In genomic region chr11:46846510-46846830, GRCh38 we compare ENCODE assay signal across 8 cellular contexts. TPM values are rescaled to one million over a fixed set of nuclear protein-coding genes. Genes with fewer than 3 reads are reported as not detected.
DNase-seq lines count a peak whose midpoint lies in the region; ATAC-seq and TF ChIP-seq lines count a peak whose summit lies in the region.

No MANE protein-coding gene starts in this region.

- CTCF ChIA-PET in PC-3 (lab: Charles Lee) = no interaction called here

- H4K20me1 ChIP-seq in PC-3 (ENCODE audit: low read length) = peaks cover 22% of the 10 kb centered on the region

- DNase-seq in cardiac muscle cell (ENCODE audit: low read depth in 1 of 2, low spot score in 1 of 2) (no peak), Right ventricle myocardium superior (no peak), PC-3 (no peak), fibroblast of pulmonary artery (ENCODE audit: low read depth) (no peak), GM19238 (ENCODE audit: insufficient read length, low spot score) (no peak), NCI-H1930 (lab: John Stamatoyannopoulos, UW) (no peak), NCI-H69 (lab: John Stamatoyannopoulos, UW) (no peak)

- POLR2A ChIA-PET in PC-3 (lab: Charles Lee; ENCODE audit: unreplicated experiment) = interaction anchor here (1.0 kb wide), 1 partner anchor 20 kb away, joined by 4 read pairs; no protein-coding TSS in a partner anchor

- H3K4me3 ChIP-seq in cardiac muscle cell (peak overlapping the region; percentile 79), PC-3 (ENCODE audit: low read length) (peak overlapping the region; percentile 98), fibroblast of pulmonary artery (replicated peaks; ENCODE audit: low read depth, low read length) (peak overlapping the region; percentile 87), skeletal muscle tissue (ENCODE audit: low read length in 3 of 3) (peak overlapping the region; percentile 88 to 99 (median 93))

- H2AFZ ChIP-seq in PC-3 (ENCODE audit: low read length) = peak overlapping the region; percentile 98

- H3K79me2 ChIP-seq in PC-3 (ENCODE audit: low read length) = peaks cover 47% of the 10 kb centered on the region

- H3K36me3 ChIP-seq in cardiac muscle cell = no peaks in the 10 kb centered on the region
- H3K36me3 ChIP-seq in PC-3 (ENCODE audit: low read depth, low read length) = 0 out of 2 replicates have a peak, but pooled peaks cover 4% of the 10 kb centered on the region
- H3K36me3 ChIP-seq in skeletal muscle tissue (ENCODE audit: control insufficient read depth in 3 of 3, insufficient read depth in 3 of 3, low read length in 3 of 3) = no peaks in the 10 kb centered on the region

- H3K9me3 ChIP-seq in cardiac muscle cell (ENCODE audit: low read depth) = no peaks in the 10 kb centered on the region
- no peaks in the 10 kb centered on the region for H3K9me3 ChIP-seq in PC-3 (ENCODE audit: low read length)
- H3K9me3 ChIP-seq in skeletal muscle tissue (ENCODE audit: control insufficient read depth in 3 of 3, low read length in 3 of 3) = no peaks in the 10 kb centered on the region

- H3K27me3 ChIP-seq in cardiac muscle cell (no peaks in the 10 kb centered on the region), PC-3 (ENCODE audit: low read length) (no peaks in the 10 kb centered on the region), skeletal muscle tissue (ENCODE audit: control insufficient read depth in 3 of 3, insufficient read depth in 3 of 3, low read length in 3 of 3) (no peaks in the 10 kb centered on the region)

- intact Hi-C loops in Right ventricle myocardium superior (cut with DNase I) (no loop called here), PC-3 (cut with micrococcal nuclease) (loop anchor here (1.0 kb wide), 1 partner anchor 18 kb away; no protein-coding TSS in a partner anchor)

- no peak for TF ChIP-seq CTCF in cardiac muscle cell (IDR thresholded peaks at IDR 0.05; ENCODE audit: low read depth, low read length)
- TF ChIP-seq CTCF in PC-3 (conservative IDR thresholded peaks at IDR 0.05; ENCODE audit: low read depth, low read length) = no peak
- TF ChIP-seq CTCF in fibroblast of pulmonary artery (IDR thresholded peaks at IDR 0.05; ENCODE audit: low read length, missing control alignments) = no peak

- H3K4me2 ChIP-seq in PC-3 (ENCODE audit: low read length) = peak overlapping the region; percentile 96

- no peaks in the 10 kb centered on the region for H3F3A ChIP-seq in PC-3 (ENCODE audit: low read length, unreplicated experiment)

- H3K9ac ChIP-seq in PC-3 (ENCODE audit: low read length) (peak overlapping the region; percentile 91), skeletal muscle tissue (ENCODE audit: low read depth in 1 of 3, low read length in 3 of 3) (peak overlapping the region; percentile 76 to 94 (median 85))

- H3K27ac ChIP-seq in cardiac muscle cell = no peak overlapping the region
- H3K27ac ChIP-seq in PC-3 (ENCODE audit: low read length) = no peak overlapping the region
- no peak overlapping the region for H3K27ac ChIP-seq in skeletal muscle tissue (ENCODE audit: low read depth, low read length)

- no peaks in the 10 kb centered on the region for H3K9me2 ChIP-seq in PC-3 (replicated peaks; ENCODE audit: low read length)

- H3K4me1 ChIP-seq in cardiac muscle cell (ENCODE audit: low read depth) = peaks cover 11% of the 10 kb centered on the region
- H3K4me1 ChIP-seq in PC-3 (ENCODE audit: insufficient read depth, low read length) = peaks cover 14% of the 10 kb centered on the region; the same call in 1 of the 2 replicates
- peaks cover 7 to 9% (median 8%) of the 10 kb centered on the region in 3 donors for H3K4me1 ChIP-seq in skeletal muscle tissue (ENCODE audit: control insufficient read depth in 3 of 3, insufficient read depth in 3 of 3, low read length in 3 of 3)

- ATAC-seq in Right ventricle myocardium superior (ENCODE audit: poor library complexity) (no peak), PC-3 (peak; percentile 39)

- TSS peak; percentile 87 for BruUV-seq in PC-3 (replicated peaks; lab: Mats Ljungman, UMichigan)

RNA-seq across cellular contexts. Expression of gene CKAP5, which starts 0.4 kb away (rescaled TPM):
- total RNA-seq in cardiac muscle cell = 58.1 and 122 TPM in 2 replicates
- 38.1 and 77.8 TPM in 2 replicates for polyA plus RNA-seq in cardiac muscle cell
- total RNA-seq in Right ventricle myocardium superior = 69.4 TPM
- 86.4 and 91.1 TPM in 2 replicates for total RNA-seq in PC-3 (2014; rRNA removed)
- 58.5 TPM for total RNA-seq in skeletal muscle tissue
